Comparison of ENCODE assay signal across 19 cellular contexts in the genomic region with DNA sequence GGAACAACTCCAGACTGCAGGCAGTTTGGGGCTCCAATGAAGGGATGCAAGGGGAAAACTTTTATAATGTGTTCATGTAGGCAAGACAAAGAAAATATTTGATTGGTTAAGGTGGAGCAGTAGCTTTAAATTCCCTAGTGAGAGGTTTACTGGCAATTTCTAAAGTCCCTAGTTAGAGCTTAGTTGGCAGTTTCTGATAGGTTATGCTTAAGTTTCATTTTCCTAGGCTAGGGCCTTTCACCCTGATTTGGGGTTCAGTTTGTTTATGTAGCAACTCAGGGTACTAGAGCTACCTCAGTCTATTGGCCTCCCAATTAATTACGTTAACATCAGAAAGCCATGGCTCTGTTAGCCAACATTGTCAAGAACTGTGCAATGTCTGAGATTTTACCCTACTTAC. TPM values are rescaled to one million over a fixed set of nuclear protein-coding genes. Genes with fewer than 3 reads are reported as not detected.
DNase-seq lines count a peak whose midpoint lies in the region; ATAC-seq and TF ChIP-seq lines count a peak whose summit lies in the region.
"Had no signal": no experiment of that assay in that cellular context is flagged by ENCODE, and none has a peak within 500 bp of the region (broad histone marks: within the 10 kb centered on the region; RNA-seq: fewer than 3 reads in every experiment).

No MANE protein-coding gene starts in this region.

- H4K20me1 ChIP-seq in OCI-LY3 (ENCODE audit: insufficient read depth, low read length) = no peaks in the 10 kb centered on the region

- H3K9me3 Mint-ChIP-seq in activated CD4-positive, alpha-beta T cell treated with anti-CD3 and anti-CD28 coated beads, Interleukin-2, amount 10 ng/mL, durations not matched to agents 24 days and 14 days = peaks cover 6% of the 10 kb centered on the region
- no peaks in the 10 kb centered on the region for H3K9me3 Mint-ChIP-seq in activated T-helper 17 cell treated with anti-CD3 and anti-CD28 coated beads, Interleukin-2, amount 50 U/mL, for 72 hours
- peaks cover 20% of the 10 kb centered on the region for H3K9me3 Mint-ChIP-seq in MCF 10A (ENCODE audit: unreplicated experiment)

- H3K4me1 ChIP-seq in ACC112 (ENCODE audit: control insufficient read depth, insufficient read depth, low read length, unreplicated experiment) (peaks cover 31% of the 10 kb centered on the region), OCI-LY3 (ENCODE audit: low read length) (no peaks in the 10 kb centered on the region)

- TF ChIP-seq CTCF in OCI-LY3 (IDR thresholded peaks at IDR 0.05; ENCODE audit: low read depth, low read length) (no peak), MCF 10A (IDR thresholded peaks at IDR 0.05; ENCODE audit: unreplicated experiment) (no peak)

- no TSS peak for BruUV-seq in MCF 10A (replicated peaks; lab: Mats Ljungman, UMichigan)

- H3K27ac ChIP-seq in ACC112 (ENCODE audit: low read depth, low read length) (peak overlapping the region; percentile 56), OCI-LY3 (ENCODE audit: low read length) (no peak overlapping the region)

- H3K4me3 Mint-ChIP-seq in activated CD4-positive, alpha-beta T cell treated with anti-CD3 and anti-CD28 coated beads, Interleukin-2, amount 10 ng/mL, durations not matched to agents 24 days and 14 days = peak overlapping the region; percentile 54
- H3K4me3 Mint-ChIP-seq in activated T-helper 17 cell treated with anti-CD3 and anti-CD28 coated beads, Interleukin-2, amount 50 U/mL, for 72 hours = no peak overlapping the region
- H3K4me3 Mint-ChIP-seq in MCF 10A (ENCODE audit: unreplicated experiment) = no peak overlapping the region

- peaks cover 25% of the 10 kb centered on the region for H3K36me3 Mint-ChIP-seq in activated CD4-positive, alpha-beta T cell treated with anti-CD3 and anti-CD28 coated beads, Interleukin-2, amount 10 ng/mL, durations not matched to agents 24 days and 14 days (ENCODE audit: low read depth)
- H3K36me3 Mint-ChIP-seq in activated T-helper 17 cell treated with anti-CD3 and anti-CD28 coated beads, Interleukin-2, amount 50 U/mL, for 72 hours (ENCODE audit: low read depth) = peaks cover 9% of the 10 kb centered on the region
- H3K36me3 Mint-ChIP-seq in MCF 10A (ENCODE audit: insufficient read depth, unreplicated experiment) = peaks cover 6% of the 10 kb centered on the region

- H3K36me3 ChIP-seq in ACC112 (ENCODE audit: insufficient read depth, low read length) (peaks cover 6% of the 10 kb centered on the region), OCI-LY3 (replicated peaks; ENCODE audit: low read depth, low read length) (no peaks in the 10 kb centered on the region)

- H3K27me3 ChIP-seq in ACC112 (ENCODE audit: insufficient read depth, low read length) (no peaks in the 10 kb centered on the region), OCI-LY3 (ENCODE audit: low read depth, low read length) (no peaks in the 10 kb centered on the region)

- no peaks in the 10 kb centered on the region for H3K9me3 ChIP-seq in OCI-LY3 (ENCODE audit: insufficient read depth, low read length)

- H3K4me3 ChIP-seq in ACC112 (ENCODE audit: low read depth, low read length) = no peak overlapping the region
- no peak overlapping the region for H3K4me3 ChIP-seq in OCI-LY3 (ENCODE audit: low read length)

- ATAC-seq in activated T-helper 17 cell treated with anti-CD3 and anti-CD28 coated beads, Interleukin-2, amount 50 U/mL, for 72 hours (replicated peaks) = no peak

- POLR2A ChIA-PET in MCF 10A (lab: Yijun Ruan, JAX) = interaction anchor here (0.5 to 1.4 kb wide), 3 partner anchors 15 to 40 kb away, joined by 3 to 4 read pairs (median 3); a partner anchor contains a TSS

- H3K4me1 Mint-ChIP-seq in activated CD4-positive, alpha-beta T cell treated with anti-CD3 and anti-CD28 coated beads, Interleukin-2, amount 10 ng/mL, durations not matched to agents 24 days and 14 days = peaks cover 18% of the 10 kb centered on the region
- peaks cover 6% of the 10 kb centered on the region for H3K4me1 Mint-ChIP-seq in activated T-helper 17 cell treated with anti-CD3 and anti-CD28 coated beads, Interleukin-2, amount 50 U/mL, for 72 hours
- no peaks in the 10 kb centered on the region for H3K4me1 Mint-ChIP-seq in MCF 10A (ENCODE audit: insufficient read depth, unreplicated experiment)

- peaks cover 12% of the 10 kb centered on the region for H3K27me3 Mint-ChIP-seq in activated CD4-positive, alpha-beta T cell treated with anti-CD3 and anti-CD28 coated beads, Interleukin-2, amount 10 ng/mL, durations not matched to agents 24 days and 14 days
- H3K27me3 Mint-ChIP-seq in activated T-helper 17 cell treated with anti-CD3 and anti-CD28 coated beads, Interleukin-2, amount 50 U/mL, for 72 hours = peaks cover 19% of the 10 kb centered on the region
- no peaks in the 10 kb centered on the region for H3K27me3 Mint-ChIP-seq in MCF 10A (ENCODE audit: insufficient read depth, unreplicated experiment)

- no peak for DNase-seq in activated CD4-positive, alpha-beta T cell treated with anti-CD3 and anti-CD28 coated beads, Interleukin-2, amount 10 ng/mL, durations not matched to agents 24 days and 14 days
- no peak for DNase-seq in activated CD4-positive, alpha-beta T cell treated with anti-CD3 and anti-CD28 coated beads for 48 hours
- DNase-seq in MCF 10A (ENCODE audit: unreplicated experiment) (no peak), NCI-H524 (lab: John Stamatoyannopoulos, UW) (no peak), ureter (ENCODE audit: low spot score) (no peak)
- DNase-seq: C1 segment of cervical spinal cord, DMS 273 treated with DMSO at 0.1 percent for 48 hours, GF-D8, GOT3, Karpas-422, NCI-H1105, NCI-H1694, NCI-H2107, NCI-H345, NCI-H526 treated with DMSO at 0.1 percent for 48 hours, RPMI8226 had no signal

- intact Hi-C loops in activated CD4-positive, alpha-beta T cell treated with anti-CD3 and anti-CD28 coated beads, Interleukin-2, amount 10 ng/mL, durations not matched to agents 24 days and 14 days (cut with micrococcal nuclease) = loop anchor here (2.0 kb wide), 1 partner anchor 18 kb away; no protein-coding TSS in a partner anchor
- intact Hi-C loops in MCF 10A (cut with micrococcal nuclease) = no loop called here

- no peak overlapping the region for H3K4me2 ChIP-seq in OCI-LY3 (ENCODE audit: low read length)

- CTCF ChIA-PET in MCF 10A (lab: Yijun Ruan, JAX) = interaction anchor here (0.9 to 1.4 kb wide), 4 partner anchors 11 to 167 kb away, joined by 3 to 4 read pairs (median 3); no protein-coding TSS in a partner anchor

- H2AFZ ChIP-seq in ACC112 (ENCODE audit: low read length, unreplicated experiment) (no peak overlapping the region), OCI-LY3 (ENCODE audit: low read depth, low read length) (peak overlapping the region; percentile 18; the same call in 1 of the 2 replicates)

- H3K27ac Mint-ChIP-seq in activated CD4-positive, alpha-beta T cell treated with anti-CD3 and anti-CD28 coated beads, Interleukin-2, amount 10 ng/mL, durations not matched to agents 24 days and 14 days = peak overlapping the region; percentile 88
- H3K27ac Mint-ChIP-seq in activated T-helper 17 cell treated with anti-CD3 and anti-CD28 coated beads, Interleukin-2, amount 50 U/mL, for 72 hours = peak overlapping the region; percentile 28
- no peak overlapping the region for H3K27ac Mint-ChIP-seq in MCF 10A (ENCODE audit: low read depth, unreplicated experiment)

- H3K9ac ChIP-seq in OCI-LY3 (ENCODE audit: low read length) = no peak overlapping the region

- no peaks in the 10 kb centered on the region for H3K79me2 ChIP-seq in ACC112 (ENCODE audit: control insufficient read depth, insufficient read depth, low read length, unreplicated experiment)
- no peaks in the 10 kb centered on the region for H3K79me2 ChIP-seq in OCI-LY3 (ENCODE audit: low read length)

RNA-seq across cellular contexts. Expression of a gene that starts 14.6 kb away (rescaled TPM):
- 3.8 and 4.7 TPM in 2 replicates for total RNA-seq in activated CD4-positive, alpha-beta T cell treated with anti-CD3 and anti-CD28 coated beads, Interleukin-2, amount 10 ng/mL, durations not matched to agents 24 days and 14 days
- 1 to 10 TPM; 1.6 to 2.2 TPM for total RNA-seq in activated T-helper 17 cell treated with anti-CD3 and anti-CD28 coated beads, Interleukin-2, amount 50 U/mL, for 72 hours
- 4.7 and 8.3 TPM in 2 replicates for total RNA-seq in MCF 10A (2022)
- 3.0 TPM for total RNA-seq in ureter
